ENCODE assay signal across 2 cellular contexts in the genomic region with DNA sequence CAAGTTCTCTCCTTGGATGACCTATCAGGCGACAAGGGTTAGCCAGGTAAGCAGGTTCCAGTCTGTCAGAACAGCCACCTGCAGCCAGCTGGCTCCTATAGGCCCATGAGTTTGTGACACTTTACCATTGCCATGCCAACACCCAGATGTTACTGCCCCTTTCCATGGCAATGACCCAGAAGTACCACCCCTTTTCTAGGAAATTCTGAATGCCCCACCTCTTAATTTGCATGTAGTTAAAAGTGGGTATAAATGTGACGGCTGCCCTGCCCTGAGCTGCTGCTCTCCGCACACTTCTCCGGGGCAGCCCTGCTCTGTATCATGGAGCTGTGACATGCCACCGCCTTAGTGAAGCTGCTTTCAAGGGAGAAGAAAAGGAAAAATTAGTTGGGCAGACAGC.
TF ChIP-seq lines count a peak whose summit lies in the region.

No MANE protein-coding gene starts in this region.

TF ChIP-seq in Ishikawa, 13 proteins besides CTCF, POLR2A, EP300 and RAD21:
- TF ChIP-seq, protein P1, sequence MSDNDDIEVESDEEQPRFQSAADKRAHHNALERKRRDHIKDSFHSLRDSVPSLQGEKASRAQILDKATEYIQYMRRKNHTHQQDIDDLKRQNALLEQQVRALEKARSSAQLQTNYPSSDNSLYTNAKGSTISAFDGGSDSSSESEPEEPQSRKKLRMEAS (IDR thresholded peaks at IDR 0.05) = 0 out of 2 replicates have a peak, but pooled peaks have one; percentile 23
- TF ChIP-seq YY1 (IDR thresholded peaks at IDR 0.05; ENCODE audit: low read depth) (no peak), ZBTB7A (IDR thresholded peaks at IDR 0.05; ENCODE audit: low read depth) (no peak), EGR1 (IDR thresholded peaks at IDR 0.05) (no peak), FOXM1 (IDR thresholded peaks at IDR 0.05; ENCODE audit: borderline replicate concordance, low read depth) (no peak), NFIC (IDR thresholded peaks at IDR 0.05) (no peak)

TF ChIP-seq in K562, 482 proteins besides CTCF, POLR2A, EP300 and RAD21 (continues in another document):
- no peak for TF ChIP-seq EZH2 (IDR thresholded peaks at IDR 0.05; ENCODE audit: borderline replicate concordance, low read depth, low read length)
- TF ChIP-seq ELF1 (tag; IDR thresholded peaks at IDR 0.05) = no peak
- TF ChIP-seq, protein P2, sequence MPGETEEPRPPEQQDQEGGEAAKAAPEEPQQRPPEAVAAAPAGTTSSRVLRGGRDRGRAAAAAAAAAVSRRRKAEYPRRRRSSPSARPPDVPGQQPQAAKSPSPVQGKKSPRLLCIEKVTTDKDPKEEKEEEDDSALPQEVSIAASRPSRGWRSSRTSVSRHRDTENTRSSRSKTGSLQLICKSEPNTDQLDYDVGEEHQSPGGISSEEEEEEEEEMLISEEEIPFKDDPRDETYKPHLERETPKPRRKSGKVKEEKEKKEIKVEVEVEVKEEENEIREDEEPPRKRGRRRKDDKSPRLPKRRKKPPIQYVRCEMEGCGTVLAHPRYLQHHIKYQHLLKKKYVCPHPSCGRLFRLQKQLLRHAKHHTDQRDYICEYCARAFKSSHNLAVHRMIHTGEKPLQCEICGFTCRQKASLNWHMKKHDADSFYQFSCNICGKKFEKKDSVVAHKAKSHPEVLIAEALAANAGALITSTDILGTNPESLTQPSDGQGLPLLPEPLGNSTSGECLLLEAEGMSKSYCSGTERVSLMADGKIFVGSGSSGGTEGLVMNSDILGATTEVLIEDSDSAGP (CRISPR knock-in tag; IDR thresholded peaks at IDR 0.05) = no peak
- TF ChIP-seq KDM5B (IDR thresholded peaks at IDR 0.05; ENCODE audit: insufficient replicate concordance, low read depth, low read length) = peak; percentile 95
- TF ChIP-seq ZBED1 (IDR thresholded peaks at IDR 0.05) = no peak
- no peak for TF ChIP-seq ZNF143 (CRISPR knock-in tag; IDR thresholded peaks at IDR 0.05)
- TF ChIP-seq, protein P3, sequence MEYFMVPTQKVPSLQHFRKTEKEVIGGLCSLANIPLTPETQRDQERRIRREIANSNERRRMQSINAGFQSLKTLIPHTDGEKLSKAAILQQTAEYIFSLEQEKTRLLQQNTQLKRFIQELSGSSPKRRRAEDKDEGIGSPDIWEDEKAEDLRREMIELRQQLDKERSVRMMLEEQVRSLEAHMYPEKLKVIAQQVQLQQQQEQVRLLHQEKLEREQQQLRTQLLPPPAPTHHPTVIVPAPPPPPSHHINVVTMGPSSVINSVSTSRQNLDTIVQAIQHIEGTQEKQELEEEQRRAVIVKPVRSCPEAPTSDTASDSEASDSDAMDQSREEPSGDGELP (CRISPR knock-in tag; IDR thresholded peaks at IDR 0.05; ENCODE audit: borderline replicate concordance) = peak; percentile 13; the same call in 1 of the 2 replicates
- TF ChIP-seq, protein P4, sequence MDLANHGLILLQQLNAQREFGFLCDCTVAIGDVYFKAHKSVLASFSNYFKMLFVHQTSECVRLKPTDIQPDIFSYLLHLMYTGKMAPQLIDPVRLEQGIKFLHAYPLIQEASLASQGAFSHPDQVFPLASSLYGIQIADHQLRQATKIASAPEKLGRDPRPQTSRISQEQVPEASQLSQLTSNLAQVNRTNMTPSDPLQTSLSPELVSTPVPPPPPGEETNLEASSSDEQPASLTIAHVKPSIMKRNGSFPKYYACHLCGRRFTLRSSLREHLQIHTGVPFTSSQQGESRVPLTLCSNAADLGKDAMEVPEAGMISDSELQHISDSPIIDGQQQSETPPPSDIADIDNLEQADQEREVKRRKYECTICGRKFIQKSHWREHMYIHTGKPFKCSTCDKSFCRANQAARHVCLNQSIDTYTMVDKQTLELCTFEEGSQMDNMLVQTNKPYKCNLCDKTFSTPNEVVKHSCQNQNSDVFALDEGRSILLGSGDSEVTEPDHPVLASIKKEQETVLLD (IDR thresholded peaks at IDR 0.05) = no peak
- no peak; the same call in 1 of the 2 replicates for TF ChIP-seq STAT5A (IDR thresholded peaks at IDR 0.05; ENCODE audit: borderline replicate concordance, low read length)
- no peak for TF ChIP-seq ZNF274 (IDR thresholded peaks at IDR 0.05; ENCODE audit: borderline replicate concordance, low read depth, low read length)
- TF ChIP-seq ZFX (CRISPR knock-in tag; IDR thresholded peaks at IDR 0.05) = no peak
- no peak for TF ChIP-seq SRF (CRISPR knock-in tag; IDR thresholded peaks at IDR 0.05)
- no peak for TF ChIP-seq PHB2 (IDR thresholded peaks at IDR 0.05; ENCODE audit: low read depth)
- TF ChIP-seq ETS2 (tag; IDR thresholded peaks at IDR 0.05; ENCODE audit: borderline replicate concordance, poor library complexity, severe bottlenecking) = no peak
- TF ChIP-seq, protein P5, sequence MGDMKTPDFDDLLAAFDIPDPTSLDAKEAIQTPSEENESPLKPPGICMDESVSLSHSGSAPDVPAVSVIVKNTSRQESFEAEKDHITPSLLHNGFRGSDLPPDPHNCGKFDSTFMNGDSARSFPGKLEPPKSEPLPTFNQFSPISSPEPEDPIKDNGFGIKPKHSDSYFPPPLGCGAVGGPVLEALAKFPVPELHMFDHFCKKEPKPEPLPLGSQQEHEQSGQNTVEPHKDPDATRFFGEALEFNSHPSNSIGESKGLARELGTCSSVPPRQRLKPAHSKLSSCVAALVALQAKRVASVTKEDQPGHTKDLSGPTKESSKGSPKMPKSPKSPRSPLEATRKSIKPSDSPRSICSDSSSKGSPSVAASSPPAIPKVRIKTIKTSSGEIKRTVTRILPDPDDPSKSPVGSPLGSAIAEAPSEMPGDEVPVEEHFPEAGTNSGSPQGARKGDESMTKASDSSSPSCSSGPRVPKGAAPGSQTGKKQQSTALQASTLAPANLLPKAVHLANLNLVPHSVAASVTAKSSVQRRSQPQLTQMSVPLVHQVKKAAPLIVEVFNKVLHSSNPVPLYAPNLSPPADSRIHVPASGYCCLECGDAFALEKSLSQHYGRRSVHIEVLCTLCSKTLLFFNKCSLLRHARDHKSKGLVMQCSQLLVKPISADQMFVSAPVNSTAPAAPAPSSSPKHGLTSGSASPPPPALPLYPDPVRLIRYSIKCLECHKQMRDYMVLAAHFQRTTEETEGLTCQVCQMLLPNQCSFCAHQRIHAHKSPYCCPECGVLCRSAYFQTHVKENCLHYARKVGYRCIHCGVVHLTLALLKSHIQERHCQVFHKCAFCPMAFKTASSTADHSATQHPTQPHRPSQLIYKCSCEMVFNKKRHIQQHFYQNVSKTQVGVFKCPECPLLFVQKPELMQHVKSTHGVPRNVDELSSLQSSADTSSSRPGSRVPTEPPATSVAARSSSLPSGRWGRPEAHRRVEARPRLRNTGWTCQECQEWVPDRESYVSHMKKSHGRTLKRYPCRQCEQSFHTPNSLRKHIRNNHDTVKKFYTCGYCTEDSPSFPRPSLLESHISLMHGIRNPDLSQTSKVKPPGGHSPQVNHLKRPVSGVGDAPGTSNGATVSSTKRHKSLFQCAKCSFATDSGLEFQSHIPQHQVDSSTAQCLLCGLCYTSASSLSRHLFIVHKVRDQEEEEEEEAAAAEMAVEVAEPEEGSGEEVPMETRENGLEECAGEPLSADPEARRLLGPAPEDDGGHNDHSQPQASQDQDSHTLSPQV (IDR thresholded peaks at IDR 0.05) = no peak
- no peak for TF ChIP-seq POLR2H (tag; IDR thresholded peaks at IDR 0.05; ENCODE audit: low read depth)
- TF ChIP-seq, protein P6, sequence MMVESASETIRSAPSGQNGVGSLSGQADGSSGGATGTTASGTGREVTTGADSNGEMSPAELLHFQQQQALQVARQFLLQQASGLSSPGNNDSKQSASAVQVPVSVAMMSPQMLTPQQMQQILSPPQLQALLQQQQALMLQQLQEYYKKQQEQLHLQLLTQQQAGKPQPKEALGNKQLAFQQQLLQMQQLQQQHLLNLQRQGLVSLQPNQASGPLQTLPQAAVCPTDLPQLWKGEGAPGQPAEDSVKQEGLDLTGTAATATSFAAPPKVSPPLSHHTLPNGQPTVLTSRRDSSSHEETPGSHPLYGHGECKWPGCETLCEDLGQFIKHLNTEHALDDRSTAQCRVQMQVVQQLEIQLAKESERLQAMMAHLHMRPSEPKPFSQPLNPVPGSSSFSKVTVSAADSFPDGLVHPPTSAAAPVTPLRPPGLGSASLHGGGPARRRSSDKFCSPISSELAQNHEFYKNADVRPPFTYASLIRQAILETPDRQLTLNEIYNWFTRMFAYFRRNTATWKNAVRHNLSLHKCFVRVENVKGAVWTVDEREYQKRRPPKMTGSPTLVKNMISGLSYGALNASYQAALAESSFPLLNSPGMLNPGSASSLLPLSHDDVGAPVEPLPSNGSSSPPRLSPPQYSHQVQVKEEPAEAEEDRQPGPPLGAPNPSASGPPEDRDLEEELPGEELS (CRISPR knock-in tag; IDR thresholded peaks at IDR 0.05; ENCODE audit: borderline replicate concordance) = no peak
- TF ChIP-seq, protein P7, sequence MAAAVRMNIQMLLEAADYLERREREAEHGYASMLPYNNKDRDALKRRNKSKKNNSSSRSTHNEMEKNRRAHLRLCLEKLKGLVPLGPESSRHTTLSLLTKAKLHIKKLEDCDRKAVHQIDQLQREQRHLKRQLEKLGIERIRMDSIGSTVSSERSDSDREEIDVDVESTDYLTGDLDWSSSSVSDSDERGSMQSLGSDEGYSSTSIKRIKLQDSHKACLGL (CRISPR knock-in tag; IDR thresholded peaks at IDR 0.05; ENCODE audit: borderline replicate concordance, poor library complexity, severe bottlenecking) = no peak
- TF ChIP-seq, protein P8, sequence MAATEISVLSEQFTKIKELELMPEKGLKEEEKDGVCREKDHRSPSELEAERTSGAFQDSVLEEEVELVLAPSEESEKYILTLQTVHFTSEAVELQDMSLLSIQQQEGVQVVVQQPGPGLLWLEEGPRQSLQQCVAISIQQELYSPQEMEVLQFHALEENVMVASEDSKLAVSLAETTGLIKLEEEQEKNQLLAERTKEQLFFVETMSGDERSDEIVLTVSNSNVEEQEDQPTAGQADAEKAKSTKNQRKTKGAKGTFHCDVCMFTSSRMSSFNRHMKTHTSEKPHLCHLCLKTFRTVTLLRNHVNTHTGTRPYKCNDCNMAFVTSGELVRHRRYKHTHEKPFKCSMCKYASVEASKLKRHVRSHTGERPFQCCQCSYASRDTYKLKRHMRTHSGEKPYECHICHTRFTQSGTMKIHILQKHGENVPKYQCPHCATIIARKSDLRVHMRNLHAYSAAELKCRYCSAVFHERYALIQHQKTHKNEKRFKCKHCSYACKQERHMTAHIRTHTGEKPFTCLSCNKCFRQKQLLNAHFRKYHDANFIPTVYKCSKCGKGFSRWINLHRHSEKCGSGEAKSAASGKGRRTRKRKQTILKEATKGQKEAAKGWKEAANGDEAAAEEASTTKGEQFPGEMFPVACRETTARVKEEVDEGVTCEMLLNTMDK (IDR thresholded peaks at IDR 0.05; ENCODE audit: borderline replicate concordance, insufficient read depth, low read depth, low read length, poor library complexity, severe bottlenecking) = no peak
- TF ChIP-seq ELF2 (CRISPR knock-in tag; IDR thresholded peaks at IDR 0.05) = no peak
- TF ChIP-seq, protein P9, sequence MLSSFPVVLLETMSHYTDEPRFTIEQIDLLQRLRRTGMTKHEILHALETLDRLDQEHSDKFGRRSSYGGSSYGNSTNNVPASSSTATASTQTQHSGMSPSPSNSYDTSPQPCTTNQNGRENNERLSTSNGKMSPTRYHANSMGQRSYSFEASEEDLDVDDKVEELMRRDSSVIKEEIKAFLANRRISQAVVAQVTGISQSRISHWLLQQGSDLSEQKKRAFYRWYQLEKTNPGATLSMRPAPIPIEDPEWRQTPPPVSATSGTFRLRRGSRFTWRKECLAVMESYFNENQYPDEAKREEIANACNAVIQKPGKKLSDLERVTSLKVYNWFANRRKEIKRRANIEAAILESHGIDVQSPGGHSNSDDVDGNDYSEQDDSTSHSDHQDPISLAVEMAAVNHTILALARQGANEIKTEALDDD (IDR thresholded peaks at IDR 0.05) = no peak; the same call in 1 of the 2 replicates
- TF ChIP-seq CHD2 (IDR thresholded peaks at IDR 0.05; ENCODE audit: low read depth, low read length) = no peak
- no peak for TF ChIP-seq DMBX1 (CRISPR knock-in tag; IDR thresholded peaks at IDR 0.05; ENCODE audit: borderline replicate concordance)
- TF ChIP-seq, protein P10, sequence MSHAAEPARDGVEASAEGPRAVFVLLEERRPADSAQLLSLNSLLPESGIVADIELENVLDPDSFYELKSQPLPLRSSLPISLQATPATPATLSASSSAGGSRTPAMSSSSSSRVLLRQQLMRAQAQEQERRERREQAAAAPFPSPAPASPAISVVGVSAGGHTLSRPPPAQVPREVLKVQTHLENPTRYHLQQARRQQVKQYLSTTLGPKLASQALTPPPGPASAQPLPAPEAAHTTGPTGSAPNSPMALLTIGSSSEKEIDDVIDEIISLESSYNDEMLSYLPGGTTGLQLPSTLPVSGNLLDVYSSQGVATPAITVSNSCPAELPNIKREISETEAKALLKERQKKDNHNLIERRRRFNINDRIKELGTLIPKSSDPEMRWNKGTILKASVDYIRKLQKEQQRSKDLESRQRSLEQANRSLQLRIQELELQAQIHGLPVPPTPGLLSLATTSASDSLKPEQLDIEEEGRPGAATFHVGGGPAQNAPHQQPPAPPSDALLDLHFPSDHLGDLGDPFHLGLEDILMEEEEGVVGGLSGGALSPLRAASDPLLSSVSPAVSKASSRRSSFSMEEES (CRISPR knock-in tag; IDR thresholded peaks at IDR 0.05) = no peak
- no peak for TF ChIP-seq ZNF174 (CRISPR knock-in tag; IDR thresholded peaks at IDR 0.05)
- peak; percentile 28; the same call in 1 of the 2 replicates for TF ChIP-seq PHF8 (IDR thresholded peaks at IDR 0.05; ENCODE audit: borderline replicate concordance, low read length)
- TF ChIP-seq, protein P11, sequence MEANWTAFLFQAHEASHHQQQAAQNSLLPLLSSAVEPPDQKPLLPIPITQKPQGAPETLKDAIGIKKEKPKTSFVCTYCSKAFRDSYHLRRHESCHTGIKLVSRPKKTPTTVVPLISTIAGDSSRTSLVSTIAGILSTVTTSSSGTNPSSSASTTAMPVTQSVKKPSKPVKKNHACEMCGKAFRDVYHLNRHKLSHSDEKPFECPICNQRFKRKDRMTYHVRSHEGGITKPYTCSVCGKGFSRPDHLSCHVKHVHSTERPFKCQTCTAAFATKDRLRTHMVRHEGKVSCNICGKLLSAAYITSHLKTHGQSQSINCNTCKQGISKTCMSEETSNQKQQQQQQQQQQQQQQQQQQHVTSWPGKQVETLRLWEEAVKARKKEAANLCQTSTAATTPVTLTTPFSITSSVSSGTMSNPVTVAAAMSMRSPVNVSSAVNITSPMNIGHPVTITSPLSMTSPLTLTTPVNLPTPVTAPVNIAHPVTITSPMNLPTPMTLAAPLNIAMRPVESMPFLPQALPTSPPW (CRISPR knock-in tag; IDR thresholded peaks at IDR 0.05) = no peak
- TF ChIP-seq, protein P12, sequence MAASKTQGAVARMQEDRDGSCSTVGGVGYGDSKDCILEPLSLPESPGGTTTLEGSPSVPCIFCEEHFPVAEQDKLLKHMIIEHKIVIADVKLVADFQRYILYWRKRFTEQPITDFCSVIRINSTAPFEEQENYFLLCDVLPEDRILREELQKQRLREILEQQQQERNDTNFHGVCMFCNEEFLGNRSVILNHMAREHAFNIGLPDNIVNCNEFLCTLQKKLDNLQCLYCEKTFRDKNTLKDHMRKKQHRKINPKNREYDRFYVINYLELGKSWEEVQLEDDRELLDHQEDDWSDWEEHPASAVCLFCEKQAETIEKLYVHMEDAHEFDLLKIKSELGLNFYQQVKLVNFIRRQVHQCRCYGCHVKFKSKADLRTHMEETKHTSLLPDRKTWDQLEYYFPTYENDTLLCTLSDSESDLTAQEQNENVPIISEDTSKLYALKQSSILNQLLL (CRISPR knock-in tag; IDR thresholded peaks at IDR 0.05; ENCODE audit: borderline replicate concordance) = no peak
- no peak for TF ChIP-seq SAP30 (IDR thresholded peaks at IDR 0.05; ENCODE audit: borderline replicate concordance, insufficient read depth, low read depth, low read length, poor library complexity, severe bottlenecking)
- TF ChIP-seq SIN3B (IDR thresholded peaks at IDR 0.05; ENCODE audit: low read depth) = no peak
- no peak for TF ChIP-seq TEAD4 (IDR thresholded peaks at IDR 0.05; ENCODE audit: low read length)
- TF ChIP-seq TEAD4 (CRISPR knock-in tag; IDR thresholded peaks at IDR 0.05; ENCODE audit: borderline replicate concordance) = no peak
- TF ChIP-seq MBD2 (IDR thresholded peaks at IDR 0.05; ENCODE audit: borderline replicate concordance, low read depth) = no peak
- TF ChIP-seq XRCC4 (IDR thresholded peaks at IDR 0.05; ENCODE audit: extremely low read depth, insufficient read depth, insufficient read length) = no peak
- no peak for TF ChIP-seq LCOR (CRISPR knock-in tag; IDR thresholded peaks at IDR 0.05)
- TF ChIP-seq KAT7 (CRISPR knock-in tag; IDR thresholded peaks at IDR 0.05; ENCODE audit: borderline replicate concordance) = no peak
